Comparison of ENCODE assay signal across 1 cellular context in the genomic region with DNA sequence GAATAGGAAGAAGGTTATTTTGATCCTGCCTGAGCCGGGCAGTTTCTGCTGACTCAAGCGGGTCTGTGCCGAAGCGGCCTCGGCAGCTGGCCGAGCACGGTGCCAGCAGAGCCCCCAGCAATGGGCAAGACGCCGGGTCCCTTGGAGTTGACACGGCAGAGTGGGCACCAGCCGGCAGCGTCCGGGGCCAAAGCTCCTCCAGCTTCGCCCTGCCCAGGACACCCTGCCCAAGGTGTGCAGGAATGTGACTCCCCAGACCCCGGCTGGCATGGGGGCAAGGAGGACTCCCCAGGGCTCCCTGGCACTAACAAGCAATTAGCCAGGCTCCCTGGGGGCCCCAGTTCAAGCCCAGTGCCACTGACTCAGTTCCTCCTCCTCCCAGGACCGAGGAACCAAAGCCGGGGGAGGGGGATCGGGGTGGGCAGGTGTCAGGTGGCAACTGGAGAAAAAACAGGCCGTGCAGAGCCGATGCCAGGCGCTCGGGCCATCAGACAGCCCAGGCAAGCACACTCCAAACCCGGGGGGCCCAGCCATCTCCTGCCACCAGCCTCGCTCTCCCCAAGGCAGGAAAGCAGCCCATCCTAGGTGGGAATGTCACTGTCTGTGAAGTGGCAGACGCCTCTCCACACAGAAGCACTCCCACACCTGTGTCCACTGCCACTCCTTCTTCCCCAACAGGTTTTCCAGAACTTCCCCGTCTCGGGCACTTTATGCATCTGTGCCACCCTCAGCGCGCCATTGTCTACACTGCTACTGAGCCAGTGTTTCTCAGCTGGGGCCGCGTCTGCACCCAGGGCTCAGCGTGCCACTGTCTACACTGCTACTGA.
TF ChIP-seq lines count a peak whose summit lies in the region.

No MANE protein-coding gene starts in this region.

TF ChIP-seq in H1, 55 proteins besides CTCF, POLR2A, EP300 and RAD21 (continued from another document):
- TF ChIP-seq KDM4A (IDR thresholded peaks at IDR 0.05; ENCODE audit: low read depth, low read length, severe bottlenecking) (no peak), KDM1A (IDR thresholded peaks at IDR 0.05; ENCODE audit: borderline replicate concordance, low read length) (no peak), HDAC6 (IDR thresholded peaks at IDR 0.05; ENCODE audit: low read depth, low read length) (no peak), TEAD4 (IDR thresholded peaks at IDR 0.05; ENCODE audit: low read depth, low read length) (no peak), GABPA (IDR thresholded peaks at IDR 0.05; ENCODE audit: borderline replicate concordance, insufficient read depth, low read length) (no peak)
TF ChIP-seq in H1: peak in this region for 0.
